Comparison of ENCODE assay signal across 11 cellular contexts in genomic region chr11:76077575-76078150, GRCh38.
DNase-seq lines count a peak whose midpoint lies in the region; TF ChIP-seq lines count a peak whose summit lies in the region.
"Had no signal": no experiment of that assay in that cellular context is flagged by ENCODE, and none has a peak within 500 bp of the region (broad histone marks: within the 10 kb centered on the region; RNA-seq: fewer than 3 reads in every experiment).

No MANE protein-coding gene starts in this region.

- no peak for TF ChIP-seq CTCF in chondrocyte (IDR thresholded peaks at IDR 0.05)
- TF ChIP-seq CTCF in osteocyte (IDR thresholded peaks at IDR 0.05) = no peak

- H3K36me3 Mint-ChIP-seq in chondrocyte (ENCODE audit: low read depth) (no peaks in the 10 kb centered on the region), osteocyte (ENCODE audit: unreplicated experiment) (peaks cover 3% of the 10 kb centered on the region)

- peak overlapping the region; percentile 62 for H3K27ac Mint-ChIP-seq in chondrocyte (ENCODE audit: unreplicated experiment)
- H3K27ac Mint-ChIP-seq in osteocyte (ENCODE audit: unreplicated experiment) = peak overlapping the region; percentile 68

- DNase-seq in EL = peak; percentile 50
- DNase-seq in NCI-H226 = peak; percentile 50
- DNase-seq in chondrocyte (ENCODE audit: low spot score) = no peak
- no peak for DNase-seq in osteocyte (ENCODE audit: extremely low spot score, unreplicated experiment)
- DNase-seq in NCI-H2171 (lab: John Stamatoyannopoulos, UW) = no peak
- no peak for DNase-seq in head of caudate nucleus
- DNase-seq in NCI-H187 (lab: John Stamatoyannopoulos, UW) = no peak
- no peak for DNase-seq in SHP77 treated with DMSO at 0.1 percent for 48 hours (lab: John Stamatoyannopoulos, UW)
- DNase-seq: activated CD8-positive, alpha-beta memory T cell treated with anti-CD3 and anti-CD28 coated beads, Interleukin-2, amount 50 U/mL, for 48 hours; NCI-H2227 treated with DMSO at 0.1 percent for 48 hours; RPMI8226 had no signal

- H3K27me3 Mint-ChIP-seq in chondrocyte (ENCODE audit: low read depth) (no peaks in the 10 kb centered on the region), osteocyte (ENCODE audit: unreplicated experiment) (no peaks in the 10 kb centered on the region)

- H3K9me3 Mint-ChIP-seq in chondrocyte (ENCODE audit: low read depth) (no peaks in the 10 kb centered on the region), osteocyte (ENCODE audit: unreplicated experiment) (no peaks in the 10 kb centered on the region)

- H3K4me3 Mint-ChIP-seq in chondrocyte (ENCODE audit: unreplicated experiment) (no peak overlapping the region), osteocyte (ENCODE audit: unreplicated experiment) (peak overlapping the region; percentile 46)

- intact Hi-C loops in head of caudate nucleus (cut with DNase I) = no loop called here

- H3K4me1 Mint-ChIP-seq in chondrocyte (ENCODE audit: low read depth) (peaks cover 58% of the 10 kb centered on the region), osteocyte (ENCODE audit: unreplicated experiment) (peaks cover 48% of the 10 kb centered on the region)

Comparison
In these comparisons a context has a peak if more than half of its experiments do, and no peak if none do; other contexts are left out.
1. DNase-seq: peak in EL (single experiment) and NCI-H226 (single experiment); none in chondrocyte (single experiment), osteocyte (single experiment), NCI-H2171 (single experiment), head of caudate nucleus (0 of 42), NCI-H187 (0 of 2) and SHP77 treated with DMSO at 0.1 percent for 48 hours (single experiment).